In the genomic region with DNA sequence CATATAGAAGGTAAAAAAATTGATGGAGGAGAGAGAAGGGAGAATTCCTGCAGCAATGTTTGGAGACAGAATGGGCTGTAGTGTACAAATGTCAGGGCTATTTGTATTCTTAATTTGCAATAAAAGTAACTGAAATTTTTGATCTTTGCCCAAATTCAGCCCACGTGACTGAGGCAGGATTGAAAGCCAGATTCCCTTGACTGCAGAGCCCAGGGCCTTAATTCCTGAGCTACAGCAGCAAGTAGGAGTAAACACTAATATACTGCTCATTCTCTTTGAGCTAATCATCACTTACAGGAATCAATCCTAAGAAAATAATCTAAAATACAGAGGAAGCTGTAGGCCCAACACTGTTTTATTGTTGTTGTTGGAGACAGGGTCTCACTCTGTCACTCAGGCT, we compare ENCODE assay signal across 16 cellular contexts. TPM values are rescaled to one million over a fixed set of nuclear protein-coding genes. Genes with fewer than 3 reads are reported as not detected.
A peak's percentile ranks its signal among the peaks of the same experiment; 100 is the strongest.
DNase-seq lines count a peak whose midpoint lies in the region; ATAC-seq and TF ChIP-seq lines count a peak whose summit lies in the region.
"Had no signal": no experiment of that assay in that cellular context is flagged by ENCODE, and none has a peak within 500 bp of the region (broad histone marks: within the 10 kb centered on the region; RNA-seq: fewer than 3 reads in every experiment).

No MANE protein-coding gene starts in this region.

- H3K27ac Mint-ChIP-seq in HFFc6: no peak overlapping the region
- H3K27ac Mint-ChIP-seq in chondrocyte (ENCODE audit: unreplicated experiment): no peak overlapping the region
- no peak overlapping the region for H3K27ac Mint-ChIP-seq in activated CD8-positive, alpha-beta T cell treated with anti-CD3 and anti-CD28 coated beads for 36 hours
- H3K27ac Mint-ChIP-seq in progenitor cell of endocrine pancreas: no peak overlapping the region
- H3K27ac Mint-ChIP-seq: CD14-positive monocyte had no signal

- no peak overlapping the region for H3K4me3 ChIP-seq in fibroblast of villous mesenchyme (ENCODE audit: low read depth, low read length)
- H3K4me3 ChIP-seq: GM23248 had no signal

- POLR2A ChIA-PET in activated CD8-positive, alpha-beta T cell treated with anti-CD3 and anti-CD28 coated beads for 36 hours (lab: Charles Lee): interaction anchor here (0.8 to 2.3 kb wide), 2 partner anchors 10 to 38 kb away, joined by 3 to 12 read pairs; no protein-coding TSS in a partner anchor

- TF ChIP-seq CTCF in HFFc6 (IDR thresholded peaks at IDR 0.05) (no peak), fibroblast of villous mesenchyme (IDR thresholded peaks at IDR 0.05; ENCODE audit: insufficient read depth, low read depth, low read length) (no peak), chondrocyte (IDR thresholded peaks at IDR 0.05) (no peak), progenitor cell of endocrine pancreas (IDR thresholded peaks at IDR 0.05; ENCODE audit: unreplicated experiment) (no peak)
- no peak for TF ChIP-seq CTCF in activated CD8-positive, alpha-beta T cell treated with anti-CD3 and anti-CD28 coated beads for 36 hours (IDR thresholded peaks at IDR 0.05)

- ATAC-seq in sciatic nerve: peak; percentile 39
- ATAC-seq in activated CD8-positive, alpha-beta T cell treated with anti-CD3 and anti-CD28 coated beads for 36 hours: no peak
- ATAC-seq: Right ventricle myocardium inferior had no signal

- H3K27me3 Mint-ChIP-seq in HFFc6 (ENCODE audit: insufficient read depth): peaks cover 8% of the 10 kb centered on the region
- peaks cover 2% of the 10 kb centered on the region for H3K27me3 Mint-ChIP-seq in chondrocyte (ENCODE audit: low read depth)
- no peaks in the 10 kb centered on the region for H3K27me3 Mint-ChIP-seq in activated CD8-positive, alpha-beta T cell treated with anti-CD3 and anti-CD28 coated beads for 36 hours
- H3K27me3 Mint-ChIP-seq in progenitor cell of endocrine pancreas: peaks cover 9% of the 10 kb centered on the region

- intact Hi-C loops in sciatic nerve (cut with DNase I): loop anchor here (5.0 kb wide), 1 partner anchor 35 kb away; no protein-coding TSS in a partner anchor
- intact Hi-C loops in activated CD8-positive, alpha-beta T cell treated with anti-CD3 and anti-CD28 coated beads for 36 hours (cut with micrococcal nuclease): no loop called here

- H3K4me3 Mint-ChIP-seq in HFFc6 (no peak overlapping the region), chondrocyte (ENCODE audit: unreplicated experiment) (no peak overlapping the region), progenitor cell of endocrine pancreas (ENCODE audit: low read depth) (no peak overlapping the region)
- H3K4me3 Mint-ChIP-seq in activated CD8-positive, alpha-beta T cell treated with anti-CD3 and anti-CD28 coated beads for 36 hours: no peak overlapping the region
- H3K4me3 Mint-ChIP-seq: CD14-positive monocyte had no signal

- CTCF ChIA-PET in activated CD8-positive, alpha-beta T cell treated with anti-CD3 and anti-CD28 coated beads for 36 hours (lab: Charles Lee): interaction anchor here (0.6 to 12.2 kb wide), 17 partner anchors 9 to 160 kb away, joined by 3 to 413 read pairs (median 6); no protein-coding TSS in a partner anchor

- H3K9me3 Mint-ChIP-seq in HFFc6 (no peaks in the 10 kb centered on the region), chondrocyte (ENCODE audit: low read depth) (no peaks in the 10 kb centered on the region), progenitor cell of endocrine pancreas (ENCODE audit: low read depth) (no peaks in the 10 kb centered on the region)
- H3K9me3 Mint-ChIP-seq in activated CD8-positive, alpha-beta T cell treated with anti-CD3 and anti-CD28 coated beads for 36 hours: no peaks in the 10 kb centered on the region
- H3K9me3 Mint-ChIP-seq: CD14-positive monocyte had no signal

- H3K36me3 Mint-ChIP-seq in HFFc6 (ENCODE audit: low read depth): no peaks in the 10 kb centered on the region
- H3K36me3 Mint-ChIP-seq in chondrocyte (ENCODE audit: low read depth): no peaks in the 10 kb centered on the region
- no peaks in the 10 kb centered on the region for H3K36me3 Mint-ChIP-seq in activated CD8-positive, alpha-beta T cell treated with anti-CD3 and anti-CD28 coated beads for 36 hours (ENCODE audit: low read depth)
- H3K36me3 Mint-ChIP-seq in progenitor cell of endocrine pancreas (ENCODE audit: insufficient read depth): no peaks in the 10 kb centered on the region
- H3K36me3 Mint-ChIP-seq: CD14-positive monocyte had no signal

- DNase-seq in HFFc6 (peak; percentile 36), fibroblast of villous mesenchyme (ENCODE audit: low read depth) (peak; percentile 52), sciatic nerve (ENCODE audit: low spot score) (no peak), NCI-H128 (lab: John Stamatoyannopoulos, UW; ENCODE audit: unreplicated experiment) (no peak), chondrocyte (ENCODE audit: low spot score) (no peak), progenitor cell of endocrine pancreas (ENCODE audit: low spot score, unreplicated experiment) (no peak)
- DNase-seq in activated CD8-positive, alpha-beta T cell treated with anti-CD3 and anti-CD28 coated beads for 36 hours: no peak
- DNase-seq: DMS79 treated with DMSO at 0.1 percent for 48 hours; GM23248; HCEC 1CT; NCI-H1105; NCI-H1694; NCI-H2081 treated with DMSO at 0.1 percent for 48 hours; NK-92 treated with Interleukin-12 subunit alpha and Interleukin-12 subunit beta, amount 100 ng/mL, for 24 hours had no signal

- peaks cover 28% of the 10 kb centered on the region for H3K4me1 Mint-ChIP-seq in HFFc6 (ENCODE audit: low read depth)
- H3K4me1 Mint-ChIP-seq in chondrocyte (ENCODE audit: low read depth): peaks cover 16% of the 10 kb centered on the region
- peaks cover 23% of the 10 kb centered on the region for H3K4me1 Mint-ChIP-seq in activated CD8-positive, alpha-beta T cell treated with anti-CD3 and anti-CD28 coated beads for 36 hours (ENCODE audit: low read depth)
- peaks cover 17% of the 10 kb centered on the region for H3K4me1 Mint-ChIP-seq in progenitor cell of endocrine pancreas (ENCODE audit: low read depth)

RNA-seq across cellular contexts. Expression of a gene that starts 5.2 kb away (rescaled TPM):
- total RNA-seq in HFFc6 (2021; fragmentation: NEBNext Ultra II Directional; extraction: Animal tissue kit (Norgen Biotek cat#: 25700)): 100 to 1,000 TPM; 507 to 578 (median 546) TPM
- total RNA-seq in fibroblast of villous mesenchyme: 501 and 537 TPM in 2 replicates
- 211 TPM for total RNA-seq in sciatic nerve
- total RNA-seq in chondrocyte: 333 to 456 TPM (median 450 TPM) in 3 replicates
- total RNA-seq in activated CD8-positive, alpha-beta T cell treated with anti-CD3 and anti-CD28 coated beads for 36 hours: 100 to 1,000 TPM; 328 to 336 TPM
- 27.7 and 28.5 TPM in 2 replicates for total RNA-seq in progenitor cell of endocrine pancreas

Comparison
In these comparisons a context has a peak if more than half of its experiments do, and no peak if none do; other contexts are left out.
1. DNase-seq: peak in HFFc6 (single experiment) and fibroblast of villous mesenchyme (single experiment); none in sciatic nerve (single experiment), NCI-H128 (single experiment), chondrocyte (single experiment), activated CD8-positive, alpha-beta T cell treated with anti-CD3 and anti-CD28 coated beads for 36 hours (single experiment) and progenitor cell of endocrine pancreas (single experiment).